Comparison of ENCODE assay signal across 8 cellular contexts in genomic region chr2:43426305-43427031, GRCh38.
DNase-seq lines count a peak whose midpoint lies in the region; ATAC-seq, FAIRE-seq and TF ChIP-seq lines count a peak whose summit lies in the region.

No MANE protein-coding gene starts in this region.

- H3K27ac Mint-ChIP-seq in activated CD8-positive, alpha-beta T cell treated with anti-CD3 and anti-CD28 coated beads for 36 hours = peak overlapping the region; percentile 53
- peak overlapping the region in 5 of 9 donors; percentile 0 to 89 (median 85) for H3K27ac Mint-ChIP-seq in naive thymus-derived CD4-positive, alpha-beta T cell
- peak overlapping the region; percentile 85 for H3K27ac Mint-ChIP-seq in stimulated activated naive CD8-positive, alpha-beta T cell treated with anti-CD3 and anti-CD28 coated beads, Interleukin-15, Interleukin-2, amounts not matched to agents 100 ng/mL and 50 ng/mL, for 24 hours

- H4K20me1 ChIP-seq in endothelial cell of umbilical vein (replicated peaks; ENCODE audit: control insufficient read depth, extremely low read depth, insufficient read depth, low read length) = no peaks in the 10 kb centered on the region

- no peaks in the 10 kb centered on the region for H3K36me3 ChIP-seq in endothelial cell of umbilical vein (ENCODE audit: control insufficient read depth in 2 of 2, extremely low read depth in 1 of 2, insufficient read depth in 2 of 2, low read length in 2 of 2)
- H3K36me3 ChIP-seq in naive thymus-derived CD4-positive, alpha-beta T cell (ENCODE audit: control insufficient read depth in 2 of 3, insufficient read depth in 3 of 3, low read length in 3 of 3) = peaks cover 0 to 9% (median 0%) of the 10 kb centered on the region in 3 experiments

- H3K36me3 Mint-ChIP-seq in activated CD8-positive, alpha-beta T cell treated with anti-CD3 and anti-CD28 coated beads for 36 hours (ENCODE audit: low read depth) = peaks cover 36% of the 10 kb centered on the region
- peaks cover 4 to 54% (median 45%) of the 10 kb centered on the region in 5 donors for H3K36me3 Mint-ChIP-seq in naive thymus-derived CD4-positive, alpha-beta T cell
- peaks cover 51% of the 10 kb centered on the region for H3K36me3 Mint-ChIP-seq in stimulated activated naive CD8-positive, alpha-beta T cell treated with anti-CD3 and anti-CD28 coated beads, Interleukin-15, Interleukin-2, amounts not matched to agents 100 ng/mL and 50 ng/mL, for 24 hours (ENCODE audit: low read depth)

- no peak for TF ChIP-seq CTCF in GM13976 (IDR thresholded peaks at IDR 0.05; ENCODE audit: borderline replicate concordance, control extremely low read depth, extremely low read depth, insufficient read depth, missing control alignments)
- TF ChIP-seq CTCF in activated CD8-positive, alpha-beta T cell treated with anti-CD3 and anti-CD28 coated beads for 36 hours (IDR thresholded peaks at IDR 0.05) = no peak
- no peak for TF ChIP-seq CTCF in endothelial cell of umbilical vein (IDR thresholded peaks at IDR 0.05; ENCODE audit: extremely low read depth in 1 of 2, insufficient read depth in 1 of 2, low read depth in 1 of 2, low read length in 2 of 2)

- peak overlapping the region; percentile 53 for H3K9ac ChIP-seq in endothelial cell of umbilical vein (replicated peaks; ENCODE audit: extremely low read depth, insufficient read depth, low read length)

- intact Hi-C loops in activated CD8-positive, alpha-beta T cell treated with anti-CD3 and anti-CD28 coated beads for 36 hours (cut with micrococcal nuclease) = loop anchor here (5.0 kb wide), 1 partner anchor 299 kb away; no protein-coding TSS in a partner anchor
- intact Hi-C loops in endothelial cell of umbilical vein (cut with micrococcal nuclease) = loop anchor here (1.0 kb wide), 2 partner anchors 12 to 29 kb away; no protein-coding TSS in a partner anchor
- intact Hi-C loops in naive thymus-derived CD4-positive, alpha-beta T cell (cut with micrococcal nuclease) = loop anchor here in 1 of 2 donors (1.0 to 5.0 kb wide), 6 partner anchors 132 to 614 kb away; partner anchors contain the start of genes THADA and ZFP36L2

- CTCF ChIA-PET in activated CD8-positive, alpha-beta T cell treated with anti-CD3 and anti-CD28 coated beads for 36 hours (lab: Charles Lee) = interaction anchor here (0.9 to 1.6 kb wide), 5 partner anchors 8 to 133 kb away, joined by 3 to 5 read pairs (median 4); no protein-coding TSS in a partner anchor
- CTCF ChIA-PET in endothelial cell of umbilical vein (lab: Charles Lee) = interaction anchor here (0.8 to 2.2 kb wide), 11 partner anchors 11 to 161 kb away, joined by 3 to 7 read pairs (median 4); no protein-coding TSS in a partner anchor
- CTCF ChIA-PET in naive thymus-derived CD4-positive, alpha-beta T cell (lab: Charles Lee) = no interaction called here

- peak; percentile 85 for ATAC-seq in HG02798 (IDR thresholded peaks at IDR 0.05; ENCODE audit: poor library complexity, unreplicated experiment)
- peak; percentile 91 for ATAC-seq in activated CD8-positive, alpha-beta T cell treated with anti-CD3 and anti-CD28 coated beads for 36 hours
- ATAC-seq in naive thymus-derived CD4-positive, alpha-beta T cell = peak; percentile 94

- H3K9me3 Mint-ChIP-seq in activated CD8-positive, alpha-beta T cell treated with anti-CD3 and anti-CD28 coated beads for 36 hours = no peaks in the 10 kb centered on the region
- peaks cover 0 to 2% (median 0%) of the 10 kb centered on the region in 11 donors for H3K9me3 Mint-ChIP-seq in naive thymus-derived CD4-positive, alpha-beta T cell
- no peaks in the 10 kb centered on the region for H3K9me3 Mint-ChIP-seq in stimulated activated naive CD8-positive, alpha-beta T cell treated with anti-CD3 and anti-CD28 coated beads, Interleukin-15, Interleukin-2, amounts not matched to agents 100 ng/mL and 50 ng/mL, for 24 hours

- H3K27me3 Mint-ChIP-seq in activated CD8-positive, alpha-beta T cell treated with anti-CD3 and anti-CD28 coated beads for 36 hours = no peaks in the 10 kb centered on the region
- H3K27me3 Mint-ChIP-seq in naive thymus-derived CD4-positive, alpha-beta T cell = peaks cover 0 to 6% (median 0%) of the 10 kb centered on the region in 5 donors
- H3K27me3 Mint-ChIP-seq in stimulated activated naive CD8-positive, alpha-beta T cell treated with anti-CD3 and anti-CD28 coated beads, Interleukin-15, Interleukin-2, amounts not matched to agents 100 ng/mL and 50 ng/mL, for 24 hours = no peaks in the 10 kb centered on the region

- H3K4me3 ChIP-seq in endothelial cell of umbilical vein (replicated peaks in 1 of 3; ENCODE audit: insufficient read depth in 1 of 3, low read depth in 1 of 3, low read length in 3 of 3) = no peak overlapping the region
- H3K4me3 ChIP-seq in naive thymus-derived CD4-positive, alpha-beta T cell (ENCODE audit: low read length) = no peak overlapping the region

- peak; percentile 82 for DNase-seq in GM13976 (ENCODE audit: low spot score)
- DNase-seq in NCI-H2196 (lab: John Stamatoyannopoulos, UW; ENCODE audit: unreplicated experiment) = peak; percentile 68
- DNase-seq in activated CD8-positive, alpha-beta T cell treated with anti-CD3 and anti-CD28 coated beads for 36 hours = peak; percentile 84
- DNase-seq in endothelial cell of umbilical vein (ENCODE audit: low read depth, low spot score) = peak; percentile 97
- peak in 5 of 9 donors; percentile 4 to 56 (median 17) for DNase-seq in naive thymus-derived CD4-positive, alpha-beta T cell
- no peak for DNase-seq in NCI-H1436 treated with DMSO at 0.1 percent for 48 hours (lab: John Stamatoyannopoulos, UW)

- no peaks in the 10 kb centered on the region for H3K79me2 ChIP-seq in endothelial cell of umbilical vein (ENCODE audit: control insufficient read depth, insufficient read depth, low read length)

- H3K9me3 ChIP-seq in endothelial cell of umbilical vein (replicated peaks; ENCODE audit: control insufficient read depth, insufficient read depth, low read length) = no peaks in the 10 kb centered on the region
- H3K9me3 ChIP-seq in naive thymus-derived CD4-positive, alpha-beta T cell (ENCODE audit: control insufficient read depth in 2 of 3, low read length in 3 of 3) = no peaks in the 10 kb centered on the region

- dilution Hi-C loops in endothelial cell of umbilical vein (cut with MboI; ENCODE audit: extremely low pct_ligation_motif_present, low sequenced_read_pairs) = no loop called here

- H3K27ac ChIP-seq in endothelial cell of umbilical vein (ENCODE audit: insufficient read depth, low read depth, low read length) = peak overlapping the region; percentile 65
- no peak overlapping the region for H3K27ac ChIP-seq in naive thymus-derived CD4-positive, alpha-beta T cell (ENCODE audit: low read depth, low read length)

- no TSS peak for BruUV-seq in endothelial cell of umbilical vein (replicated peaks; lab: Mats Ljungman, UMichigan)

- peak; percentile 85 for FAIRE-seq in endothelial cell of umbilical vein (lab: Jason Lieb, UNC)

- H3K27me3 ChIP-seq in endothelial cell of umbilical vein (ENCODE audit: control insufficient read depth in 2 of 2, insufficient read depth in 2 of 2, low read length in 2 of 2) = no peaks in the 10 kb centered on the region
- no peaks in the 10 kb centered on the region for H3K27me3 ChIP-seq in naive thymus-derived CD4-positive, alpha-beta T cell (ENCODE audit: control insufficient read depth in 2 of 2, insufficient read depth in 2 of 2, low read length in 2 of 2)

- POLR2A ChIA-PET in activated CD8-positive, alpha-beta T cell treated with anti-CD3 and anti-CD28 coated beads for 36 hours (lab: Charles Lee) = interaction anchor here (0.6 kb wide), 2 partner anchors 11 to 34 kb away, joined by 3 read pairs; no protein-coding TSS in a partner anchor
- POLR2A ChIA-PET in endothelial cell of umbilical vein (lab: Charles Lee) = interaction anchor here (0.6 to 1.1 kb wide), 2 partner anchors 91 to 157 kb away, joined by 3 to 5 read pairs; no protein-coding TSS in a partner anchor
- POLR2A ChIA-PET in naive thymus-derived CD4-positive, alpha-beta T cell (lab: Charles Lee) = no interaction called here

- H3K4me1 Mint-ChIP-seq in activated CD8-positive, alpha-beta T cell treated with anti-CD3 and anti-CD28 coated beads for 36 hours (ENCODE audit: low read depth) = peaks cover 45% of the 10 kb centered on the region
- peaks cover 8 to 43% (median 30%) of the 10 kb centered on the region in 7 donors for H3K4me1 Mint-ChIP-seq in naive thymus-derived CD4-positive, alpha-beta T cell
- peaks cover 41% of the 10 kb centered on the region for H3K4me1 Mint-ChIP-seq in stimulated activated naive CD8-positive, alpha-beta T cell treated with anti-CD3 and anti-CD28 coated beads, Interleukin-15, Interleukin-2, amounts not matched to agents 100 ng/mL and 50 ng/mL, for 24 hours (ENCODE audit: low read depth)

- in situ Hi-C loops in GM13976 (cut with MboI; ENCODE audit: low sequenced_read_pairs, unreplicated experiment) = no loop called here

- peak overlapping the region; percentile 74 for H3K4me2 ChIP-seq in endothelial cell of umbilical vein (ENCODE audit: insufficient read depth, low read length)

- H3K4me3 Mint-ChIP-seq in activated CD8-positive, alpha-beta T cell treated with anti-CD3 and anti-CD28 coated beads for 36 hours = no peak overlapping the region
- peak overlapping the region in 4 of 10 donors; percentile 3 to 66 (median 5) for H3K4me3 Mint-ChIP-seq in naive thymus-derived CD4-positive, alpha-beta T cell
- H3K4me3 Mint-ChIP-seq in stimulated activated naive CD8-positive, alpha-beta T cell treated with anti-CD3 and anti-CD28 coated beads, Interleukin-15, Interleukin-2, amounts not matched to agents 100 ng/mL and 50 ng/mL, for 24 hours = peak overlapping the region; percentile 52

- H2AFZ ChIP-seq in endothelial cell of umbilical vein (ENCODE audit: low read depth, low read length) = no peak overlapping the region

- H3K9me1 ChIP-seq in endothelial cell of umbilical vein (replicated peaks; ENCODE audit: control insufficient read depth, extremely low read depth, insufficient read depth, low read length) = no peaks in the 10 kb centered on the region

- peak; percentile 23 for TF ChIP-seq POLR2A in endothelial cell of umbilical vein (IDR thresholded peaks at IDR 0.05; ENCODE audit: low read depth, low read length)

- H3K4me1 ChIP-seq in endothelial cell of umbilical vein (ENCODE audit: control insufficient read depth, extremely low read depth, insufficient read depth, low read length) = peaks cover 17% of the 10 kb centered on the region
- H3K4me1 ChIP-seq in naive thymus-derived CD4-positive, alpha-beta T cell (ENCODE audit: control insufficient read depth in 2 of 2, insufficient read depth in 2 of 2, low read length in 2 of 2) = peaks cover 0 to 35% of the 10 kb centered on the region in 2 donors

TF ChIP-seq in endothelial cell of umbilical vein, 7 proteins besides CTCF, POLR2A, EP300 and RAD21 (continues in another document):
- TF ChIP-seq JUN (IDR thresholded peaks at IDR 0.05; ENCODE audit: borderline replicate concordance, insufficient read depth, insufficient read length, low read depth) (peak; percentile 96), FOS (IDR thresholded peaks at IDR 0.05; ENCODE audit: borderline replicate concordance, insufficient read depth, low read length) (peak; percentile 97), MYC (IDR thresholded peaks at IDR 0.05; ENCODE audit: low read depth, low read length) (no peak), POLR2AphosphoS5 (IDR thresholded peaks at IDR 0.05; ENCODE audit: insufficient read depth, low read depth, low read length) (peak; percentile 67), GATA2 (IDR thresholded peaks at IDR 0.05; ENCODE audit: insufficient read depth, insufficient read length, low read depth, low read length) (peak; percentile 99)
